Comparison of ENCODE assay signal across 1 cellular context in the genomic region with DNA sequence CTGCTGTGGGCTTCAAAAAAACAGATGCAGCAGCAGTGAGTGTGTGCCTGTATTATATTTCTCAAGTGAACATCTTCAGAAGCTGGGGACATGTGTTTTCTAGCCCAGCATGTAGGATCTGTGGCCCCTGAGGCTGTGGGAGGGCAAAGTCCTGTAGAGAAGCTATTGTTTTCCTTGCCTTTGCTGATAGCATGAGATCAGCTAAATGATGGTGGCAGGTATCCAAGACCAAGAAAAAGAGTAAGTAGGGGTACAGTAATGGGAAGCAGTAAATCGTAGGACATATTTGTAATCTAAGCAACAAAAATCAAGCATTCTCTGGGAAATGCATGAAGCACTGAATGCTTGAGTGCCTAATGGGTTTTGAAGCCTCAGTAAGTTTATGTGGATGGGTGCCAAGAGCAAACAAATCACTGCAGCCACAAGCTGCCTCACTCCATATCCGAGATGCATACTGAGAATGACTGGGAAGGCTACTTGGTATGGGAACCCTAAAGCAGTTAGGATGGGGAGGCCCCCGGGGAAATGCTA.
TF ChIP-seq lines count a peak whose summit lies in the region.

No MANE protein-coding gene starts in this region.

TF ChIP-seq in HEK293, 187 proteins besides CTCF, POLR2A, EP300 and RAD21 (continued from another document and continues in another):
- TF ChIP-seq, protein P1, sequence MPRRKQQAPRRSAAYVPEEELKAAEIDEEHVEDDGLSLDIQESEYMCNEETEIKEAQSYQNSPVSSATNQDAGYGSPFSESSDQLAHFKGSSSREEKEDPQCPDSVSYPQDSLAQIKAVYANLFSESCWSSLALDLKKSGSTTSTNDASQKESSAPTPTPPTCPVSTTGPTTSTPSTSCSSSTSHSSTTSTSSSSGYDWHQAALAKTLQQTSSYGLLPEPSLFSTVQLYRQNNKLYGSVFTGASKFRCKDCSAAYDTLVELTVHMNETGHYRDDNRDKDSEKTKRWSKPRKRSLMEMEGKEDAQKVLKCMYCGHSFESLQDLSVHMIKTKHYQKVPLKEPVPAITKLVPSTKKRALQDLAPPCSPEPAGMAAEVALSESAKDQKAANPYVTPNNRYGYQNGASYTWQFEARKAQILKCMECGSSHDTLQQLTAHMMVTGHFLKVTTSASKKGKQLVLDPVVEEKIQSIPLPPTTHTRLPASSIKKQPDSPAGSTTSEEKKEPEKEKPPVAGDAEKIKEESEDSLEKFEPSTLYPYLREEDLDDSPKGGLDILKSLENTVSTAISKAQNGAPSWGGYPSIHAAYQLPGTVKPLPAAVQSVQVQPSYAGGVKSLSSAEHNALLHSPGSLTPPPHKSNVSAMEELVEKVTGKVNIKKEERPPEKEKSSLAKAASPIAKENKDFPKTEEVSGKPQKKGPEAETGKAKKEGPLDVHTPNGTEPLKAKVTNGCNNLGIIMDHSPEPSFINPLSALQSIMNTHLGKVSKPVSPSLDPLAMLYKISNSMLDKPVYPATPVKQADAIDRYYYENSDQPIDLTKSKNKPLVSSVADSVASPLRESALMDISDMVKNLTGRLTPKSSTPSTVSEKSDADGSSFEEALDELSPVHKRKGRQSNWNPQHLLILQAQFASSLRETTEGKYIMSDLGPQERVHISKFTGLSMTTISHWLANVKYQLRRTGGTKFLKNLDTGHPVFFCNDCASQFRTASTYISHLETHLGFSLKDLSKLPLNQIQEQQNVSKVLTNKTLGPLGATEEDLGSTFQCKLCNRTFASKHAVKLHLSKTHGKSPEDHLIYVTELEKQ (tag by site-specific recombination; IDR thresholded peaks at IDR 0.05; ENCODE audit: borderline replicate concordance): peak; percentile 30; the same call in 1 of the 2 replicates
- TF ChIP-seq ZBTB21 (tag by site-specific recombination; IDR thresholded peaks at IDR 0.05) (peak; percentile 85), ZNF510 (tag by site-specific recombination; IDR thresholded peaks at IDR 0.05; ENCODE audit: insufficient replicate concordance) (no peak), KLF17 (tag by site-specific recombination; IDR thresholded peaks at IDR 0.05) (no peak), KLF9 (tag by site-specific recombination; IDR thresholded peaks at IDR 0.05; ENCODE audit: low read depth) (0 out of 2 replicates have a peak, but pooled peaks have one; percentile 11), GLIS2 (tag by site-specific recombination; IDR thresholded peaks at IDR 0.05) (no peak), ZBTB20 (tag by site-specific recombination; IDR thresholded peaks at IDR 0.05) (peak; percentile 89), ZNF518A (tag by site-specific recombination; conservative IDR thresholded peaks at IDR 0.05; ENCODE audit: low read depth) (peak; percentile 55), ZNF791 (tag by site-specific recombination; IDR thresholded peaks at IDR 0.05) (no peak), ZNF621 (tag by site-specific recombination; IDR thresholded peaks at IDR 0.05) (no peak), RBAK (tag by site-specific recombination; IDR thresholded peaks at IDR 0.05) (no peak), ZNF350 (tag by site-specific recombination; IDR thresholded peaks at IDR 0.05) (no peak), ZNF175 (tag by site-specific recombination; IDR thresholded peaks at IDR 0.05) (no peak), EGR2 (tag by site-specific recombination; IDR thresholded peaks at IDR 0.05; ENCODE audit: low read depth) (no peak), SCRT1 (tag by site-specific recombination; IDR thresholded peaks at IDR 0.05; ENCODE audit: borderline replicate concordance) (peak; percentile 11; the same call in 1 of the 2 replicates), ZNF394 (tag by site-specific recombination; IDR thresholded peaks at IDR 0.05; ENCODE audit: borderline replicate concordance) (peak; percentile 61; the same call in 1 of the 2 replicates), ZNF660 (tag by site-specific recombination; IDR thresholded peaks at IDR 0.05) (peak; percentile 80), ZNF701 (tag by site-specific recombination; IDR thresholded peaks at IDR 0.05) (no peak), ZNF24 (tag by site-specific recombination; IDR thresholded peaks at IDR 0.05) (peak; percentile 98), ZFP69B (tag by site-specific recombination; IDR thresholded peaks at IDR 0.05) (peak; percentile 18; the same call in 1 of the 2 replicates), TRIM28 (IDR thresholded peaks at IDR 0.05; ENCODE audit: borderline replicate concordance, low read length) (peak; percentile 94), ZNF133 (tag by site-specific recombination; IDR thresholded peaks at IDR 0.05) (no peak), ZBTB48 (tag by site-specific recombination; IDR thresholded peaks at IDR 0.05) (peak; percentile 51; the same call in 1 of the 2 replicates), HOXD13 (CRISPR knock-in tag; IDR thresholded peaks at IDR 0.05; ENCODE audit: borderline replicate concordance) (no peak), ZNF302 (tag by site-specific recombination; IDR thresholded peaks at IDR 0.05; ENCODE audit: low read depth) (no peak), PRDM1 (tag by site-specific recombination; IDR thresholded peaks at IDR 0.05) (no peak), ZNF558 (tag by site-specific recombination; IDR thresholded peaks at IDR 0.05) (peak; percentile 85), KLF16 (tag by site-specific recombination; IDR thresholded peaks at IDR 0.05) (no peak), ZNF121 (tag by site-specific recombination; IDR thresholded peaks at IDR 0.05) (peak; percentile 10; the same call in 1 of the 2 replicates), ZXDB (tag by site-specific recombination; IDR thresholded peaks at IDR 0.05) (peak; percentile 62; the same call in 1 of the 2 replicates), ZFP41 (tag by site-specific recombination; IDR thresholded peaks at IDR 0.05; ENCODE audit: borderline replicate concordance) (no peak), ZNF18 (tag by site-specific recombination; IDR thresholded peaks at IDR 0.05) (peak; percentile 90)
- TF ChIP-seq, protein P2, sequence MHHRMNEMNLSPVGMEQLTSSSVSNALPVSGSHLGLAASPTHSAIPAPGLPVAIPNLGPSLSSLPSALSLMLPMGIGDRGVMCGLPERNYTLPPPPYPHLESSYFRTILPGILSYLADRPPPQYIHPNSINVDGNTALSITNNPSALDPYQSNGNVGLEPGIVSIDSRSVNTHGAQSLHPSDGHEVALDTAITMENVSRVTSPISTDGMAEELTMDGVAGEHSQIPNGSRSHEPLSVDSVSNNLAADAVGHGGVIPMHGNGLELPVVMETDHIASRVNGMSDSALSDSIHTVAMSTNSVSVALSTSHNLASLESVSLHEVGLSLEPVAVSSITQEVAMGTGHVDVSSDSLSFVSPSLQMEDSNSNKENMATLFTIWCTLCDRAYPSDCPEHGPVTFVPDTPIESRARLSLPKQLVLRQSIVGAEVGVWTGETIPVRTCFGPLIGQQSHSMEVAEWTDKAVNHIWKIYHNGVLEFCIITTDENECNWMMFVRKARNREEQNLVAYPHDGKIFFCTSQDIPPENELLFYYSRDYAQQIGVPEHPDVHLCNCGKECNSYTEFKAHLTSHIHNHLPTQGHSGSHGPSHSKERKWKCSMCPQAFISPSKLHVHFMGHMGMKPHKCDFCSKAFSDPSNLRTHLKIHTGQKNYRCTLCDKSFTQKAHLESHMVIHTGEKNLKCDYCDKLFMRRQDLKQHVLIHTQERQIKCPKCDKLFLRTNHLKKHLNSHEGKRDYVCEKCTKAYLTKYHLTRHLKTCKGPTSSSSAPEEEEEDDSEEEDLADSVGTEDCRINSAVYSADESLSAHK (tag by site-specific recombination; IDR thresholded peaks at IDR 0.05): peak; percentile 78
- TF ChIP-seq, protein P3, sequence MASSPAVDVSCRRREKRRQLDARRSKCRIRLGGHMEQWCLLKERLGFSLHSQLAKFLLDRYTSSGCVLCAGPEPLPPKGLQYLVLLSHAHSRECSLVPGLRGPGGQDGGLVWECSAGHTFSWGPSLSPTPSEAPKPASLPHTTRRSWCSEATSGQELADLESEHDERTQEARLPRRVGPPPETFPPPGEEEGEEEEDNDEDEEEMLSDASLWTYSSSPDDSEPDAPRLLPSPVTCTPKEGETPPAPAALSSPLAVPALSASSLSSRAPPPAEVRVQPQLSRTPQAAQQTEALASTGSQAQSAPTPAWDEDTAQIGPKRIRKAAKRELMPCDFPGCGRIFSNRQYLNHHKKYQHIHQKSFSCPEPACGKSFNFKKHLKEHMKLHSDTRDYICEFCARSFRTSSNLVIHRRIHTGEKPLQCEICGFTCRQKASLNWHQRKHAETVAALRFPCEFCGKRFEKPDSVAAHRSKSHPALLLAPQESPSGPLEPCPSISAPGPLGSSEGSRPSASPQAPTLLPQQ (tag by site-specific recombination; IDR thresholded peaks at IDR 0.05): peak; percentile 87
- TF ChIP-seq, protein P4, sequence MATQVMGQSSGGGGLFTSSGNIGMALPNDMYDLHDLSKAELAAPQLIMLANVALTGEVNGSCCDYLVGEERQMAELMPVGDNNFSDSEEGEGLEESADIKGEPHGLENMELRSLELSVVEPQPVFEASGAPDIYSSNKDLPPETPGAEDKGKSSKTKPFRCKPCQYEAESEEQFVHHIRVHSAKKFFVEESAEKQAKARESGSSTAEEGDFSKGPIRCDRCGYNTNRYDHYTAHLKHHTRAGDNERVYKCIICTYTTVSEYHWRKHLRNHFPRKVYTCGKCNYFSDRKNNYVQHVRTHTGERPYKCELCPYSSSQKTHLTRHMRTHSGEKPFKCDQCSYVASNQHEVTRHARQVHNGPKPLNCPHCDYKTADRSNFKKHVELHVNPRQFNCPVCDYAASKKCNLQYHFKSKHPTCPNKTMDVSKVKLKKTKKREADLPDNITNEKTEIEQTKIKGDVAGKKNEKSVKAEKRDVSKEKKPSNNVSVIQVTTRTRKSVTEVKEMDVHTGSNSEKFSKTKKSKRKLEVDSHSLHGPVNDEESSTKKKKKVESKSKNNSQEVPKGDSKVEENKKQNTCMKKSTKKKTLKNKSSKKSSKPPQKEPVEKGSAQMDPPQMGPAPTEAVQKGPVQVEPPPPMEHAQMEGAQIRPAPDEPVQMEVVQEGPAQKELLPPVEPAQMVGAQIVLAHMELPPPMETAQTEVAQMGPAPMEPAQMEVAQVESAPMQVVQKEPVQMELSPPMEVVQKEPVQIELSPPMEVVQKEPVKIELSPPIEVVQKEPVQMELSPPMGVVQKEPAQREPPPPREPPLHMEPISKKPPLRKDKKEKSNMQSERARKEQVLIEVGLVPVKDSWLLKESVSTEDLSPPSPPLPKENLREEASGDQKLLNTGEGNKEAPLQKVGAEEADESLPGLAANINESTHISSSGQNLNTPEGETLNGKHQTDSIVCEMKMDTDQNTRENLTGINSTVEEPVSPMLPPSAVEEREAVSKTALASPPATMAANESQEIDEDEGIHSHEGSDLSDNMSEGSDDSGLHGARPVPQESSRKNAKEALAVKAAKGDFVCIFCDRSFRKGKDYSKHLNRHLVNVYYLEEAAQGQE (tag by site-specific recombination; IDR thresholded peaks at IDR 0.05): no peak; the same call in 1 of the 2 replicates
- TF ChIP-seq, protein P5, sequence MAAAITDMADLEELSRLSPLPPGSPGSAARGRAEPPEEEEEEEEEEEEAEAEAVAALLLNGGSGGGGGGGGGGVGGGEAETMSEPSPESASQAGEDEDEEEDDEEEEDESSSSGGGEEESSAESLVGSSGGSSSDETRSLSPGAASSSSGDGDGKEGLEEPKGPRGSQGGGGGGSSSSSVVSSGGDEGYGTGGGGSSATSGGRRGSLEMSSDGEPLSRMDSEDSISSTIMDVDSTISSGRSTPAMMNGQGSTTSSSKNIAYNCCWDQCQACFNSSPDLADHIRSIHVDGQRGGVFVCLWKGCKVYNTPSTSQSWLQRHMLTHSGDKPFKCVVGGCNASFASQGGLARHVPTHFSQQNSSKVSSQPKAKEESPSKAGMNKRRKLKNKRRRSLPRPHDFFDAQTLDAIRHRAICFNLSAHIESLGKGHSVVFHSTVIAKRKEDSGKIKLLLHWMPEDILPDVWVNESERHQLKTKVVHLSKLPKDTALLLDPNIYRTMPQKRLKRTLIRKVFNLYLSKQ (tag by site-specific recombination; IDR thresholded peaks at IDR 0.05; ENCODE audit: borderline replicate concordance): no peak
